23 cellular contexts compared by ENCODE assay signal in the genomic region with DNA sequence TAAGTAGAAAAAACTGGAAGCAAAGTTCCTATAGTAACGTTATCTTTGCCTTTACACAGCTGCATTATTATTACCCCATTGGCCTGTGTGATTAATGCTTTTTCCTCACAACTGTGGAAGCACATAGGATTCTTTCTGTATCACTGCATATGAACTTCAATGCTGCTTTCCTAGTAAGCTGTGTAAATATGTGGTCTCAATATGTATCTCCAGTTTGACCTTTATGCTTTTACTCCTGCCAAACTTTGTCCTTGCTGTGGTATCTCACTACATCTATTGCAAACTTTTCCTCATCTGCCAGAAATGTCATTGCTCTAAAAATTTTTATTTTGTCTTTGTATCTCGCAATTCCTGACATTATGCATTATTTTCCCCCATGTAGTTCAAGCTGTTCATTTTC.
DNase-seq lines count a peak whose midpoint lies in the region; ATAC-seq and TF ChIP-seq lines count a peak whose summit lies in the region.
"Had no signal": no experiment of that assay in that cellular context is flagged by ENCODE, and none has a peak within 500 bp of the region (broad histone marks: within the 10 kb centered on the region; RNA-seq: fewer than 3 reads in every experiment).

No MANE protein-coding gene starts in this region.

- peak overlapping the region; percentile 25; the same call in 1 of the 2 replicates for H3K4me2 ChIP-seq in SK-N-SH
- no peak overlapping the region for H3K4me2 ChIP-seq in mammary epithelial cell (ENCODE audit: insufficient read depth, low read depth, low read length)

- no peak overlapping the region for H3K4me3 Mint-ChIP-seq in osteocyte (ENCODE audit: unreplicated experiment)
- H3K4me3 Mint-ChIP-seq: activated CD4-positive, alpha-beta memory T cell treated with anti-CD3 and anti-CD28 coated beads for 36 hours; neural crest cell; stimulated activated naive CD8-positive, alpha-beta T cell treated with anti-CD3 and anti-CD28 coated beads, Interleukin-15, amount 100 ng/mL, for 72 hours; T-helper 17 cell had no signal

- no peaks in the 10 kb centered on the region for H3K9me3 ChIP-seq in SK-N-SH
- H3K9me3 ChIP-seq in mammary epithelial cell (replicated peaks; ENCODE audit: insufficient read depth, low read length), result no peaks in the 10 kb centered on the region
- H3K9me3 ChIP-seq: esophagus muscularis mucosa, heart left ventricle, upper lobe of right lung had no signal

- no peaks in the 10 kb centered on the region for H3K27me3 ChIP-seq in SK-N-SH (ENCODE audit: insufficient read depth)
- no peaks in the 10 kb centered on the region for H3K27me3 ChIP-seq in mammary epithelial cell (ENCODE audit: insufficient read depth, low read length)
- H3K27me3 ChIP-seq: esophagus muscularis mucosa, heart left ventricle, upper lobe of right lung had no signal

- POLR2A ChIA-PET in SK-N-SH (lab: Yijun Ruan, JAX), result no interaction called here

- TF ChIP-seq RAD21 in SK-N-SH (IDR thresholded peaks at IDR 0.05; ENCODE audit: low read length), result no peak

- H3K27ac Mint-ChIP-seq in osteocyte (ENCODE audit: unreplicated experiment), result peak overlapping the region; percentile 67
- H3K27ac Mint-ChIP-seq: activated CD4-positive, alpha-beta memory T cell treated with anti-CD3 and anti-CD28 coated beads for 36 hours; T-helper 17 cell had no signal

- H3K27ac ChIP-seq in SK-N-SH (ENCODE audit: low read depth in 2 of 2, low read length in 1 of 2) (peak overlapping the region in 1 of 2 experiments; percentile 71; a peak in 2 of 4 replicates), mammary epithelial cell (ENCODE audit: insufficient read depth, low read depth, low read length) (no peak overlapping the region)
- H3K27ac ChIP-seq: upper lobe of right lung had no signal

- TF ChIP-seq CTCF in SK-N-SH (IDR thresholded peaks at IDR 0.05) (no peak), fibroblast of mammary gland (conservative IDR thresholded peaks at IDR 0.05; ENCODE audit: control insufficient read depth, insufficient read depth, low read depth, low read length) (no peak), osteocyte (IDR thresholded peaks at IDR 0.05) (no peak), mammary epithelial cell (conservative IDR thresholded peaks at IDR 0.05 in 1 of 2, IDR thresholded peaks at IDR 0.05 in 1 of 2; ENCODE audit: extremely low read depth in 1 of 2, insufficient read depth in 1 of 2, low read depth in 1 of 2, low read length in 2 of 2) (no peak)

- 88% methylated on average over 2 of the region's 2 CpGs for WGBS in SK-N-SH (ENCODE audit: low lambda C conversion rate)
- WGBS in mammary epithelial cell (ENCODE audit: low coverage, missing lambda C conversion rate), result 95% methylated on average over 2 of the region's 2 CpGs

- in situ Hi-C loops in mammary epithelial cell (cut with MboI; ENCODE audit: low sequenced_read_pairs in 2 of 2), result no loop called here

- H3K4me1 ChIP-seq in SK-N-SH (ENCODE audit: control insufficient read depth in 1 of 2, insufficient read depth in 2 of 2, low read depth in 1 of 2, low read length in 1 of 2), result peaks cover 8 to 38% of the 10 kb centered on the region in 2 experiments
- H3K4me1 ChIP-seq in mammary epithelial cell (ENCODE audit: insufficient read depth, low read length), result peaks cover 4% of the 10 kb centered on the region

- no peak for TF ChIP-seq EP300 in SK-N-SH (IDR thresholded peaks at IDR 0.05; ENCODE audit: borderline replicate concordance in 1 of 2, low read depth in 1 of 2, low read length in 1 of 2)

- H3K4me3 ChIP-seq in SK-N-SH (ENCODE audit: low read depth in 2 of 2, low read length in 1 of 2) (no peak overlapping the region), fibroblast of mammary gland (ENCODE audit: control insufficient read depth, low read depth, low read length) (no peak overlapping the region), mammary epithelial cell (replicated peaks in 1 of 3; ENCODE audit: insufficient read depth in 1 of 3, low read depth in 2 of 3, low read length in 3 of 3) (no peak overlapping the region)
- H3K4me3 ChIP-seq: esophagus muscularis mucosa, heart left ventricle, upper lobe of right lung had no signal

- intact Hi-C loops in mammary epithelial cell (cut with micrococcal nuclease), result no loop called here

- BruUV-seq in mammary epithelial cell (replicated peaks; lab: Mats Ljungman, UMichigan), result no TSS peak

- H3K79me2 ChIP-seq in SK-N-SH (ENCODE audit: insufficient read depth) (peaks cover 95% of the 10 kb centered on the region), mammary epithelial cell (ENCODE audit: insufficient read depth, low read length) (peaks cover 87% of the 10 kb centered on the region)

- ATAC-seq in HG03108 (IDR thresholded peaks at IDR 0.05; ENCODE audit: unreplicated experiment) (no peak), HG03457 (IDR thresholded peaks at IDR 0.05; ENCODE audit: unreplicated experiment) (no peak)
- ATAC-seq: HCT116; stimulated activated naive CD8-positive, alpha-beta T cell treated with anti-CD3 and anti-CD28 coated beads, Interleukin-15, amount 100 ng/mL, for 72 hours; T-helper 17 cell had no signal

- peaks cover 34% of the 10 kb centered on the region for H3F3A ChIP-seq in SK-N-SH (replicated peaks; ENCODE audit: insufficient read depth)

- no peaks in the 10 kb centered on the region for H3K27me3 Mint-ChIP-seq in osteocyte (ENCODE audit: unreplicated experiment)
- H3K27me3 Mint-ChIP-seq: activated CD4-positive, alpha-beta memory T cell treated with anti-CD3 and anti-CD28 coated beads for 36 hours; activated naive CD4-positive, alpha-beta T cell treated with anti-CD3 and anti-CD28 coated beads, Interleukin-2, amount 50 U/mL, for 24 hours; stimulated activated naive CD8-positive, alpha-beta T cell treated with anti-CD3 and anti-CD28 coated beads, Interleukin-15, amount 100 ng/mL, for 72 hours; T-helper 17 cell had no signal

- no peaks in the 10 kb centered on the region for H3K9me2 ChIP-seq in SK-N-SH

- DNase-seq in EH (ENCODE audit: low read depth) (peak; percentile 35), SK-N-SH (no peak), fibroblast of mammary gland (ENCODE audit: low read depth) (peak; percentile 39), osteocyte (ENCODE audit: extremely low spot score, unreplicated experiment) (no peak), mammary epithelial cell (no peak), NCI-H1694 treated with DMSO at 0.1 percent for 48 hours (lab: John Stamatoyannopoulos, UW) (no peak)
- DNase-seq: activated CD4-positive, alpha-beta memory T cell treated with anti-CD3 and anti-CD28 coated beads for 36 hours; activated T-cell treated with anti-CD3 and anti-CD28 coated beads, Interleukin-2, amount 50 U/mL, for 1 hour; COR-L47; effector CD4-positive, alpha-beta T cell; heart left ventricle; islet precursor cell; NCI-H1105 treated with DMSO at 0.1 percent for 48 hours; SHP77; stimulated activated naive CD8-positive, alpha-beta T cell treated with anti-CD3 and anti-CD28 coated beads, Interleukin-15, amount 100 ng/mL, for 72 hours; T-helper 17 cell; upper lobe of right lung had no signal

- H3K9ac ChIP-seq in SK-N-SH (no peak overlapping the region), mammary epithelial cell (ENCODE audit: insufficient read depth, low read length) (no peak overlapping the region)

- H2AFZ ChIP-seq in SK-N-SH (ENCODE audit: low read depth), result no peak overlapping the region
- H2AFZ ChIP-seq in mammary epithelial cell (ENCODE audit: low read depth, low read length), result no peak overlapping the region

- no peaks in the 10 kb centered on the region for H3K9me3 Mint-ChIP-seq in osteocyte (ENCODE audit: unreplicated experiment)
- H3K9me3 Mint-ChIP-seq: activated CD4-positive, alpha-beta memory T cell treated with anti-CD3 and anti-CD28 coated beads for 36 hours; neural crest cell; stimulated activated naive CD8-positive, alpha-beta T cell treated with anti-CD3 and anti-CD28 coated beads, Interleukin-15, amount 100 ng/mL, for 72 hours had no signal

- H4K20me1 ChIP-seq in SK-N-SH (ENCODE audit: insufficient read depth) (peaks cover 91% of the 10 kb centered on the region), mammary epithelial cell (ENCODE audit: insufficient read depth, low read length) (peaks cover 2% of the 10 kb centered on the region)

- no peaks in the 10 kb centered on the region for H3K36me3 Mint-ChIP-seq in osteocyte (ENCODE audit: unreplicated experiment)
- H3K36me3 Mint-ChIP-seq: activated CD4-positive, alpha-beta memory T cell treated with anti-CD3 and anti-CD28 coated beads for 36 hours had no signal

- CTCF ChIA-PET in SK-N-SH (lab: Yijun Ruan, JAX) (interaction anchor here (0.9 to 1.0 kb wide), 2 partner anchors 16 to 46 kb away, joined by 3 read pairs; no protein-coding TSS in a partner anchor), mammary epithelial cell (lab: Charles Lee; ENCODE audit: low non-redundant PET) (interaction anchor here (0.7 kb wide), 1 partner anchor 59 kb away, joined by 5 read pairs; no protein-coding TSS in a partner anchor)

- dilution Hi-C loops in mammary epithelial cell (cut with HindIII; ENCODE audit: low sequenced_read_pairs), result no loop called here

- peaks cover 82% of the 10 kb centered on the region for H3K4me1 Mint-ChIP-seq in osteocyte (ENCODE audit: unreplicated experiment)

- H3K36me3 ChIP-seq in SK-N-SH (replicated peaks in 1 of 2; ENCODE audit: control insufficient read depth in 1 of 2, insufficient read depth in 2 of 2, low read length in 1 of 2), result no peaks in the 10 kb centered on the region
- H3K36me3 ChIP-seq in mammary epithelial cell (ENCODE audit: insufficient read depth, low read length), result no peaks in the 10 kb centered on the region
- H3K36me3 ChIP-seq: esophagus muscularis mucosa, heart left ventricle, upper lobe of right lung had no signal

TF ChIP-seq in SK-N-SH, 30 proteins besides CTCF, POLR2A, EP300 and RAD21:
- no peak for TF ChIP-seq SMC3 (IDR thresholded peaks at IDR 0.05; ENCODE audit: low read depth, low read length)
- TF ChIP-seq FOSL2 (IDR thresholded peaks at IDR 0.05; ENCODE audit: borderline replicate concordance, low read depth), result no peak

Comparison
In these comparisons a context has a peak if more than half of its experiments do, and no peak if none do; other contexts are left out.
1. DNase-seq: peak in EH (single experiment) and fibroblast of mammary gland (single experiment); none in SK-N-SH (single experiment), osteocyte (single experiment), mammary epithelial cell (single experiment) and NCI-H1694 treated with DMSO at 0.1 percent for 48 hours (single experiment).